13 cellular contexts compared by ENCODE assay signal in genomic region chr10:86671985-86672710, GRCh38. TPM values are rescaled to one million over a fixed set of nuclear protein-coding genes. Genes with fewer than 3 reads are reported as not detected.
DNase-seq lines count a peak whose midpoint lies in the region; ATAC-seq, FAIRE-seq and TF ChIP-seq lines count a peak whose summit lies in the region.
"Had no signal": no experiment of that assay in that cellular context is flagged by ENCODE, and none has a peak within 500 bp of the region (broad histone marks: within the 10 kb centered on the region; RNA-seq: fewer than 3 reads in every experiment).

No MANE protein-coding gene starts in this region.

- H3K4me3 ChIP-seq in gastroesophageal sphincter = peak overlapping the region in 1 of 2 donors; percentile 52

- no peak for TF ChIP-seq POLR2A in gastroesophageal sphincter (IDR thresholded peaks at IDR 0.05)

- H3K4me1 ChIP-seq in gastroesophageal sphincter = peaks cover 0 to 100% (median 32%) of the 10 kb centered on the region in 3 donors

- H3K4me1 Mint-ChIP-seq in nephron progenitor cell (peaks cover 83% of the 10 kb centered on the region), type B pancreatic cell (ENCODE audit: unreplicated experiment) (peaks cover 26% of the 10 kb centered on the region)

- peak overlapping the region; percentile 73 to 97 (median 93) for H3K27ac ChIP-seq in gastroesophageal sphincter

- no peaks in the 10 kb centered on the region for H3K9me3 ChIP-seq in gastroesophageal sphincter

- 41 to 80% methylated on average over 1 to 3 of the region's 12 CpGs for WGBS in gastroesophageal sphincter (ENCODE audit: low coverage in 1 of 2), 2 donors

- FAIRE-seq in HTR-8/SVneo (lab: Jason Lieb, UNC) = no peak

- no peaks in the 10 kb centered on the region for H3K36me3 Mint-ChIP-seq in nephron progenitor cell (ENCODE audit: low read depth)
- no peaks in the 10 kb centered on the region for H3K36me3 Mint-ChIP-seq in type B pancreatic cell

- TF ChIP-seq EP300 in gastroesophageal sphincter (IDR thresholded peaks at IDR 0.05) = no peak

- peak overlapping the region; percentile 94 for H3K27ac Mint-ChIP-seq in nephron progenitor cell
- peak overlapping the region; percentile 63 for H3K27ac Mint-ChIP-seq in type B pancreatic cell

- ATAC-seq in gastroesophageal sphincter (peak; percentile 39), GM21360 (IDR thresholded peaks at IDR 0.05; ENCODE audit: unreplicated experiment) (no peak)

- H3K27me3 Mint-ChIP-seq in nephron progenitor cell (ENCODE audit: low read depth, poor library complexity) (peaks cover 6% of the 10 kb centered on the region), type B pancreatic cell (no peaks in the 10 kb centered on the region)

- no peaks in the 10 kb centered on the region for H3K36me3 ChIP-seq in gastroesophageal sphincter

- TF ChIP-seq CTCF in gastroesophageal sphincter (IDR thresholded peaks at IDR 0.05) (no peak), nephron progenitor cell (IDR thresholded peaks at IDR 0.05) (no peak), type B pancreatic cell (conservative IDR thresholded peaks at IDR 0.05) (no peak)

- H3K4me3 Mint-ChIP-seq in nephron progenitor cell (peak overlapping the region; percentile 67), type B pancreatic cell (peak overlapping the region; percentile 78)

- H3K27me3 ChIP-seq in gastroesophageal sphincter = no peaks in the 10 kb centered on the region

- H3K9me3 Mint-ChIP-seq in nephron progenitor cell (no peaks in the 10 kb centered on the region), type B pancreatic cell (no peaks in the 10 kb centered on the region)

- peak; percentile 67 for DNase-seq in SK-N-DZ (ENCODE audit: low spot score)
- DNase-seq in nephron progenitor cell = peak; percentile 72
- DNase-seq in type B pancreatic cell (ENCODE audit: extremely low spot score, unreplicated experiment) = no peak
- DNase-seq in OCI-M2 (lab: John Stamatoyannopoulos, UW; ENCODE audit: unreplicated experiment) = no peak
- DNase-seq in HTR-8/SVneo (ENCODE audit: insufficient read length, low spot score) = no peak
- DNase-seq: activated CD4-positive, CD25-positive, alpha-beta regulatory T cell treated with anti-CD3 and anti-CD28 coated beads, Interleukin-2, amount 50 U/mL, for 72 hours; activated gamma-delta T cell treated with Interleukin-2 at 50 U/mL for 16 hours; dermis blood vessel endothelial cell; SHP77 treated with DMSO at 0.1 percent for 48 hours; stimulated activated naive CD4-positive, alpha-beta T cell treated with Interleukin-2 at 50 U/mL for 16 hours had no signal

RNA-seq across cellular contexts. Expression of gene LDB3, which starts 3.8 kb away (rescaled TPM):
- 2.6 and 2.9 TPM in 2 replicates for polyA plus RNA-seq in SK-N-DZ (2014; cell fraction: cytosol; rRNA removed)
- 1.5 and 2.6 TPM in 2 replicates for polyA plus RNA-seq in SK-N-DZ (2014; cell fraction: nucleus; rRNA removed)
- total RNA-seq in gastroesophageal sphincter = 10 to 100 TPM; 12.9 to 45.8 (median 18.6) TPM
- total RNA-seq in type B pancreatic cell (ENCODE audit: low replicate concordance) = 0.14 and 0.85 TPM in 2 replicates
- total RNA-seq: dermis blood vessel endothelial cell had no signal

RNA-seq across cellular contexts. Expression of gene OPN4, which starts 17.8 kb away (rescaled TPM):
- not detected in 2 replicates for polyA plus RNA-seq in SK-N-DZ (2014; cell fraction: cytosol; rRNA removed)
- not detected in 2 replicates for polyA plus RNA-seq in SK-N-DZ (2014; cell fraction: nucleus; rRNA removed)
- total RNA-seq in gastroesophageal sphincter (not detected), type B pancreatic cell (ENCODE audit: low replicate concordance) (not detected in 2 replicates)
- total RNA-seq: dermis blood vessel endothelial cell, LHCN-M2 had no signal

Comparison
In these comparisons a context has a peak if more than half of its experiments do, and no peak if none do; other contexts are left out.
1. DNase-seq: peak in SK-N-DZ (single experiment) and nephron progenitor cell (single experiment); none in type B pancreatic cell (single experiment), OCI-M2 (single experiment) and HTR-8/SVneo (single experiment).